In genomic region chr9:120580591-120580896, GRCh38 we compare ENCODE assay signal across 8 cellular contexts. TPM values are rescaled to one million over a fixed set of nuclear protein-coding genes. Genes with fewer than 3 reads are reported as not detected.
DNase-seq lines count a peak whose midpoint lies in the region; ATAC-seq and TF ChIP-seq lines count a peak whose summit lies in the region.

No MANE protein-coding gene starts in this region.

- peaks cover 46% of the 10 kb centered on the region for H3K4me1 Mint-ChIP-seq in activated T-cell treated with anti-CD3 and anti-CD28 coated beads, Interleukin-2, amount 50 U/mL, for 4 hours (ENCODE audit: low read depth)
- peaks cover 57% of the 10 kb centered on the region for H3K4me1 Mint-ChIP-seq in activated naive CD8-positive, alpha-beta T cell (ENCODE audit: low read depth)
- H3K4me1 Mint-ChIP-seq in memory B cell: peaks cover 30% of the 10 kb centered on the region

- no peaks in the 10 kb centered on the region for H3K9me3 Mint-ChIP-seq in activated T-cell treated with anti-CD3 and anti-CD28 coated beads, Interleukin-2, amount 50 U/mL, for 4 hours
- H3K9me3 Mint-ChIP-seq in activated naive CD8-positive, alpha-beta T cell (ENCODE audit: low read depth): no peaks in the 10 kb centered on the region
- no peaks in the 10 kb centered on the region for H3K9me3 Mint-ChIP-seq in memory B cell

- TF ChIP-seq CTCF in thoracic aorta (IDR thresholded peaks at IDR 0.05): no peak

- peak overlapping the region; percentile 63 to 83 for H3K27ac ChIP-seq in thoracic aorta

- H3K27me3 Mint-ChIP-seq in activated T-cell treated with anti-CD3 and anti-CD28 coated beads, Interleukin-2, amount 50 U/mL, for 4 hours (ENCODE audit: low read depth): no peaks in the 10 kb centered on the region
- H3K27me3 Mint-ChIP-seq in activated naive CD8-positive, alpha-beta T cell: no peaks in the 10 kb centered on the region
- no peaks in the 10 kb centered on the region for H3K27me3 Mint-ChIP-seq in memory B cell

- H3K36me3 Mint-ChIP-seq in activated T-cell treated with anti-CD3 and anti-CD28 coated beads, Interleukin-2, amount 50 U/mL, for 4 hours (ENCODE audit: insufficient read depth): peaks cover 6% of the 10 kb centered on the region
- no peaks in the 10 kb centered on the region for H3K36me3 Mint-ChIP-seq in activated naive CD8-positive, alpha-beta T cell
- H3K36me3 Mint-ChIP-seq in memory B cell: peaks cover 4% of the 10 kb centered on the region

- H3K4me3 Mint-ChIP-seq in activated T-cell treated with anti-CD3 and anti-CD28 coated beads, Interleukin-2, amount 50 U/mL, for 4 hours: peak overlapping the region; percentile 97
- peak overlapping the region; percentile 95 for H3K4me3 Mint-ChIP-seq in activated naive CD8-positive, alpha-beta T cell
- H3K4me3 Mint-ChIP-seq in memory B cell: peak overlapping the region; percentile 93

- H3K4me1 ChIP-seq in thoracic aorta (ENCODE audit: control insufficient read depth in 1 of 2, low read depth in 2 of 2): peaks cover 16 to 20% of the 10 kb centered on the region in 2 donors

- H3K4me3 ChIP-seq in thoracic aorta: peak overlapping the region; percentile 98

- no peak for DNase-seq in activated T-cell treated with anti-CD3 and anti-CD28 coated beads, Interleukin-2, amount 50 U/mL, for 4 hours
- DNase-seq in activated T-cell treated with anti-CD3 and anti-CD28 coated beads, Interleukin-2, amount 50 U/mL, for 1 hour: no peak
- DNase-seq in memory B cell (ENCODE audit: low spot score in 2 of 2) (no peak), thoracic aorta (ENCODE audit: low spot score) (no peak), NCI-H1105 (lab: John Stamatoyannopoulos, UW) (no peak), NCI-H748 treated with DMSO at 0.1 percent for 48 hours (lab: John Stamatoyannopoulos, UW) (no peak)

- H3K36me3 ChIP-seq in thoracic aorta: no peaks in the 10 kb centered on the region

- ATAC-seq in activated T-cell treated with anti-CD3 and anti-CD28 coated beads, Interleukin-2, amount 50 U/mL, for 4 hours: no peak
- ATAC-seq in memory B cell (ENCODE audit: low read depth) (no peak), thoracic aorta (ENCODE audit: insufficient number of reproducible peaks, low FRiP score, low read depth) (no peak), HG03039 (IDR thresholded peaks at IDR 0.05; ENCODE audit: unreplicated experiment) (no peak)

- no peaks in the 10 kb centered on the region for H3K27me3 ChIP-seq in thoracic aorta (replicated peaks; ENCODE audit: insufficient read depth)

- no peaks in the 10 kb centered on the region for H3K9me3 ChIP-seq in thoracic aorta

- H3K27ac Mint-ChIP-seq in activated naive CD8-positive, alpha-beta T cell: peak overlapping the region; percentile 92
- peak overlapping the region; percentile 90 for H3K27ac Mint-ChIP-seq in memory B cell

RNA-seq across cellular contexts. Expression of gene CDK5RAP2, which starts 0.6 kb away (rescaled TPM):
- total RNA-seq in activated T-cell treated with anti-CD3 and anti-CD28 coated beads, Interleukin-2, amount 50 U/mL, for 4 hours: 10 to 100 TPM; 34.2 to 36.2 (median 35.1) TPM
- total RNA-seq in thoracic aorta: 100 to 1,000 TPM in 1 of 2 donors, 10 to 100 TPM in 1; 67.8 to 132 TPM
